ENCODE assay signal across 25 cellular contexts in genomic region chr5:106451998-106452397, GRCh38.
"Had no signal": no experiment of that assay in that cellular context is flagged by ENCODE, and none has a peak within 500 bp of the region (broad histone marks: within the 10 kb centered on the region; RNA-seq: fewer than 3 reads in every experiment).

No MANE protein-coding gene starts in this region.

- H3K36me3 Mint-ChIP-seq: activated CD8-positive, alpha-beta memory T cell treated with anti-CD3 and anti-CD28 coated beads, Interleukin-2, amount 10 ng/mL, durations not matched to agents 7 days and 5 days; activated naive CD4-positive, alpha-beta T cell treated with anti-CD3 and anti-CD28 coated beads, Interleukin-2, amount 50 U/mL, for 72 hours; WTC11 had no signal

- H3K4me1 Mint-ChIP-seq: nephron had no signal

- H3K4me1 ChIP-seq: esophagus muscularis mucosa, heart right ventricle, left lung, parathyroid adenoma, psoas muscle, tibial nerve had no signal

- H3K4me3 ChIP-seq: esophagus muscularis mucosa, heart right ventricle, left lung, lung, psoas muscle, tibial nerve had no signal

- H3K4me3 Mint-ChIP-seq: activated CD8-positive, alpha-beta memory T cell treated with anti-CD3 and anti-CD28 coated beads, Interleukin-2, amount 10 ng/mL, durations not matched to agents 7 days and 5 days; activated CD8-positive, alpha-beta T cell treated with anti-CD3 and anti-CD28 coated beads, Interleukin-2, amount 10 ng/mL, durations not matched to agents 7 days and 5 days; central memory CD8-positive, alpha-beta T cell; dendritic cell treated with granulocyte-macrophage colony-stimulating factor and Interleukin-4, amounts not matched to agents 40 ng/mL and 50 ng/mL, for 4 days; endodermal cell; nephron; WTC11 had no signal

- H3K9me3 Mint-ChIP-seq: dendritic cell treated with granulocyte-macrophage colony-stimulating factor and Interleukin-4, amounts not matched to agents 40 ng/mL and 50 ng/mL, for 4 days; endodermal cell; nephron had no signal

- H3K27me3 Mint-ChIP-seq: activated CD8-positive, alpha-beta memory T cell treated with anti-CD3 and anti-CD28 coated beads, Interleukin-2, amount 10 ng/mL, durations not matched to agents 7 days and 5 days; central memory CD8-positive, alpha-beta T cell; dendritic cell treated with granulocyte-macrophage colony-stimulating factor and Interleukin-4, amounts not matched to agents 40 ng/mL and 50 ng/mL, for 4 days had no signal

- ATAC-seq: activated CD8-positive, alpha-beta memory T cell treated with anti-CD3 and anti-CD28 coated beads, Interleukin-2, amount 10 ng/mL, durations not matched to agents 7 days and 5 days; activated CD8-positive, alpha-beta T cell treated with anti-CD3 and anti-CD28 coated beads, Interleukin-2, amount 10 ng/mL, durations not matched to agents 7 days and 5 days; activated naive CD4-positive, alpha-beta T cell treated with anti-CD3 and anti-CD28 coated beads, Interleukin-2, amount 50 U/mL, for 72 hours; foreskin keratinocyte; heart right ventricle; left lung; psoas muscle; WTC11 had no signal

- DNase-seq: activated CD4-positive, alpha-beta T cell treated with anti-CD3 and anti-CD28 coated beads for 1 hour; activated CD4-positive, alpha-beta T cell treated with anti-CD3 and anti-CD28 coated beads, Interleukin-2, amount 50 U/mL, for 1 hour; activated CD8-positive, alpha-beta memory T cell treated with anti-CD3 and anti-CD28 coated beads, Interleukin-2, amount 10 ng/mL, durations not matched to agents 7 days and 5 days; activated CD8-positive, alpha-beta T cell treated with anti-CD3 and anti-CD28 coated beads, Interleukin-2, amount 10 ng/mL, durations not matched to agents 7 days and 5 days; activated naive CD4-positive, alpha-beta T cell; activated T-cell treated with anti-CD3 and anti-CD28 coated beads, Interleukin-2, amount 50 U/mL, for 48 hours; anterior cingulate cortex; endodermal cell; foreskin keratinocyte; heart right ventricle; left lung; psoas muscle; stimulated activated CD4-positive, alpha-beta T cell treated with anti-CD3 and anti-CD28 coated beads, Interleukin-15, amount 100 ng/mL, for 24 hours; stimulated activated CD4-positive, alpha-beta T cell treated with anti-CD3 and anti-CD28 coated beads, Interleukin-2, amount 100 ng/mL, for 24 hours; stimulated activated naive CD4-positive, alpha-beta T cell; T-helper 2 cell had no signal

- H3K27me3 ChIP-seq: esophagus muscularis mucosa, foreskin keratinocyte, heart right ventricle, left lung, tibial nerve had no signal

- H3K27ac Mint-ChIP-seq: activated CD8-positive, alpha-beta memory T cell treated with anti-CD3 and anti-CD28 coated beads, Interleukin-2, amount 10 ng/mL, durations not matched to agents 7 days and 5 days; activated CD8-positive, alpha-beta T cell treated with anti-CD3 and anti-CD28 coated beads, Interleukin-2, amount 10 ng/mL, durations not matched to agents 7 days and 5 days; activated naive CD4-positive, alpha-beta T cell treated with anti-CD3 and anti-CD28 coated beads, Interleukin-2, amount 50 U/mL, for 72 hours; dendritic cell treated with granulocyte-macrophage colony-stimulating factor and Interleukin-4, amounts not matched to agents 40 ng/mL and 50 ng/mL, for 4 days; endodermal cell; nephron; WTC11 had no signal

- H3K9ac ChIP-seq: parathyroid adenoma had no signal

- H3K79me2 ChIP-seq: parathyroid adenoma had no signal

- H2AFZ ChIP-seq: parathyroid adenoma had no signal

- H3K27ac ChIP-seq: esophagus muscularis mucosa, foreskin keratinocyte, heart right ventricle, left lung, parathyroid adenoma, psoas muscle, tibial nerve had no signal

- H3K9me3 ChIP-seq: esophagus muscularis mucosa, heart right ventricle, left lung, psoas muscle, tibial nerve had no signal

- H3K36me3 ChIP-seq: esophagus muscularis mucosa, heart right ventricle, left lung, tibial nerve had no signal
